1 cellular context compared by ENCODE assay signal in genomic region chr1:207025144-207025880, GRCh38.
A peak's percentile ranks its signal among the peaks of the same experiment; 100 is the strongest.
TF ChIP-seq lines count a peak whose summit lies in the region.

No MANE protein-coding gene starts in this region.

TF ChIP-seq in HepG2, 621 proteins besides CTCF, POLR2A, EP300 and RAD21 (continued from another document and continues in another):
- TF ChIP-seq ZNF646 (CRISPR knock-in tag; IDR thresholded peaks at IDR 0.05), result no peak
- no peak for TF ChIP-seq ZNF510 (CRISPR knock-in tag; IDR thresholded peaks at IDR 0.05; ENCODE audit: low read depth)
- no peak for TF ChIP-seq ZNF432 (CRISPR knock-in tag; IDR thresholded peaks at IDR 0.05; ENCODE audit: borderline replicate concordance)
- no peak for TF ChIP-seq FOSL1 (CRISPR knock-in tag; IDR thresholded peaks at IDR 0.05; ENCODE audit: borderline replicate concordance)
- no peak for TF ChIP-seq ZNF639 (CRISPR knock-in tag; conservative IDR thresholded peaks at IDR 0.05)
- no peak for TF ChIP-seq KDM2A (CRISPR knock-in tag; IDR thresholded peaks at IDR 0.05; ENCODE audit: borderline replicate concordance, low read depth)
- no peak for TF ChIP-seq ATF1 (CRISPR knock-in tag; IDR thresholded peaks at IDR 0.05)
- TF ChIP-seq PAXIP1 (CRISPR knock-in tag; conservative IDR thresholded peaks at IDR 0.05), result peak; percentile 70
- TF ChIP-seq ZNF710 (CRISPR knock-in tag; IDR thresholded peaks at IDR 0.05; ENCODE audit: borderline replicate concordance), result no peak
- TF ChIP-seq MEF2D (CRISPR knock-in tag; IDR thresholded peaks at IDR 0.05), result 0 out of 2 replicates have a peak, but pooled peaks have one; percentile 35
- no peak for TF ChIP-seq ZNF142 (CRISPR knock-in tag; IDR thresholded peaks at IDR 0.05)
- no peak for TF ChIP-seq ZNF382 (CRISPR knock-in tag; IDR thresholded peaks at IDR 0.05; ENCODE audit: borderline replicate concordance)
- no peak for TF ChIP-seq ZNF546 (CRISPR knock-in tag; conservative IDR thresholded peaks at IDR 0.05)
- TF ChIP-seq ZBTB1 (CRISPR knock-in tag; IDR thresholded peaks at IDR 0.05; ENCODE audit: borderline replicate concordance), result no peak
- TF ChIP-seq ZFP36L1 (CRISPR knock-in tag; IDR thresholded peaks at IDR 0.05), result no peak
- peak; percentile 99 for TF ChIP-seq ARID5B (CRISPR knock-in tag; IDR thresholded peaks at IDR 0.05)
